ENCODE assay signal across 26 cellular contexts in genomic region chr2:126436411-126436810, GRCh38.
"Had no signal": no experiment of that assay in that cellular context is flagged by ENCODE, and none has a peak within 500 bp of the region (broad histone marks: within the 10 kb centered on the region; RNA-seq: fewer than 3 reads in every experiment).

No MANE protein-coding gene starts in this region.

- H3K4me1 Mint-ChIP-seq: IgD-negative memory B cell had no signal

- ATAC-seq: K562, Panc1, PC-3, Right ventricle myocardium inferior, SK-N-SH treated with all-trans-retinoic acid at 6 μM for 48 hours had no signal

- H3K36me3 Mint-ChIP-seq: IgD-negative memory B cell had no signal

- H3K9me3 Mint-ChIP-seq: IgD-negative memory B cell had no signal

- DNase-seq: Kasumi-1; MV-4-11; NCI-H1048; NCI-H1105; NCI-H1436; NCI-H187; NCI-H2029; NCI-H2081 treated with DMSO at 0.1 percent for 48 hours; NCI-H2171; NCI-H226; NCI-H446; NCI-H510A; NCI-H524 treated with DMSO at 0.1 percent for 48 hours; NCI-H69; NCI-H774; NK-92 treated with Interleukin-12 subunit alpha and Interleukin-12 subunit beta, amount 100 ng/mL, for 24 hours; PC-3; SHP77 treated with DMSO at 0.1 percent for 48 hours; SJCRH30 had no signal

- H3K4me3 Mint-ChIP-seq: IgD-negative memory B cell had no signal

- H3K27ac ChIP-seq: HL-60, KMS-11, SJCRH30 had no signal
